Comparison of ENCODE assay signal across 1 cellular context in genomic region chr16:87368029-87368765, GRCh38.
TF ChIP-seq lines count a peak whose summit lies in the region.

No MANE protein-coding gene starts in this region.

TF ChIP-seq in HepG2, 621 proteins besides CTCF, POLR2A, EP300 and RAD21:
- TF ChIP-seq REL (CRISPR knock-in tag; conservative IDR thresholded peaks at IDR 0.05) (no peak), KAT7 (CRISPR knock-in tag; IDR thresholded peaks at IDR 0.05; ENCODE audit: borderline replicate concordance) (no peak), MIXL1 (CRISPR knock-in tag; IDR thresholded peaks at IDR 0.05) (no peak), ZNF3 (CRISPR knock-in tag; IDR thresholded peaks at IDR 0.05) (no peak), TARDBP (CRISPR knock-in tag; IDR thresholded peaks at IDR 0.05) (no peak), ELF3 (CRISPR knock-in tag; IDR thresholded peaks at IDR 0.05) (no peak), POLR2AphosphoS2 (IDR thresholded peaks at IDR 0.05; ENCODE audit: low read depth, low read length) (peak; percentile 59; the same call in 1 of the 2 replicates), ZNF839 (CRISPR knock-in tag; IDR thresholded peaks at IDR 0.05; ENCODE audit: borderline replicate concordance) (no peak), CCDC6 (CRISPR knock-in tag; IDR thresholded peaks at IDR 0.05) (no peak)
TF ChIP-seq in HepG2: peak in this region for 1.
